8 cellular contexts compared by ENCODE assay signal in genomic region chr12:82686223-82687019, GRCh38. TPM values are rescaled to one million over a fixed set of nuclear protein-coding genes. Genes with fewer than 3 reads are reported as not detected.
A peak's percentile ranks its signal among the peaks of the same experiment; 100 is the strongest.
DNase-seq lines count a peak whose midpoint lies in the region; ATAC-seq, FAIRE-seq and TF ChIP-seq lines count a peak whose summit lies in the region.

Gene TMTC2, plus strand, starts transcription at chr12:82686906.

- H3K36me3 ChIP-seq in BJ (ENCODE audit: control insufficient read depth, insufficient read depth, low read length) (no peaks in the 10 kb centered on the region), HepG2 (replicated peaks in 1 of 2; ENCODE audit: control insufficient read depth in 1 of 2, insufficient read depth in 2 of 2, low read length in 2 of 2) (no peaks in the 10 kb centered on the region)

- H3K27ac Mint-ChIP-seq in dendritic cell treated with granulocyte-macrophage colony-stimulating factor and Interleukin-4, amounts not matched to agents 40 ng/mL and 50 ng/mL, for 4 days = peak within 1 kb of the TSS; percentile 94

- peak within 1 kb of the TSS; percentile 97 for H3K4me3 Mint-ChIP-seq in dendritic cell treated with granulocyte-macrophage colony-stimulating factor and Interleukin-4, amounts not matched to agents 40 ng/mL and 50 ng/mL, for 4 days

- no peak for TF ChIP-seq RAD21 in HepG2 (CRISPR knock-in tag; IDR thresholded peaks at IDR 0.05)

- CTCF ChIA-PET in BJ (lab: Yijun Ruan, JAX) = interaction anchor here (0.6 to 5.0 kb wide), 31 partner anchors 9 to 1822 kb away, joined by 3 to 35 read pairs (median 4); no protein-coding TSS in a partner anchor
- CTCF ChIA-PET in HepG2 (lab: Yijun Ruan, JAX; ENCODE audit: low intra/inter-chr PET ratio, low total read pairs) = interaction anchor here (0.8 to 1.8 kb wide), 2 partner anchors 1137 to 1817 kb away, joined by 3 to 8 read pairs; no protein-coding TSS in a partner anchor

- WGBS in HepG2 (ENCODE audit: low lambda C conversion rate) = 1% methylated on average over 28 of the region's 35 CpGs

- no peaks in the 10 kb centered on the region for H3K79me2 ChIP-seq in HepG2 (ENCODE audit: insufficient read depth, low read length)

- H3K9me3 Mint-ChIP-seq in dendritic cell treated with granulocyte-macrophage colony-stimulating factor and Interleukin-4, amounts not matched to agents 40 ng/mL and 50 ng/mL, for 4 days = no peaks in the 10 kb centered on the region

- H3K27me3 ChIP-seq in BJ (ENCODE audit: control insufficient read depth, insufficient read depth, low read length) = no peaks in the 10 kb centered on the region; the same call in 1 of the 2 replicates
- H3K27me3 ChIP-seq in HepG2 (ENCODE audit: control insufficient read depth in 1 of 2, insufficient read depth in 2 of 2, low read length in 2 of 2) = peaks cover 0 to 3% of the 10 kb centered on the region in 2 experiments; a peak in 2 of 5 replicates

- peaks cover 19% of the 10 kb centered on the region for H3K4me1 ChIP-seq in HepG2 (ENCODE audit: insufficient read depth, low read length)

- intact Hi-C loops in dendritic cell treated with granulocyte-macrophage colony-stimulating factor and Interleukin-4, amounts not matched to agents 40 ng/mL and 50 ng/mL, for 4 days (cut with micrococcal nuclease) = loop anchor here (5.0 to 10.0 kb wide), 5 partner anchors 148 to 1138 kb away; partner anchors contain the start of genes CCDC59 and METTL25
- intact Hi-C loops in HepG2 (cut with micrococcal nuclease; ENCODE audit: unreplicated experiment) = no loop called here

- H2AFZ ChIP-seq in HepG2 (ENCODE audit: low read length) = peak within 1 kb of the TSS; percentile 87

- H3K4me3 ChIP-seq in BJ (ENCODE audit: low read depth, low read length) (peak within 1 kb of the TSS; percentile 73), HepG2 (replicated peaks in 1 of 3; ENCODE audit: insufficient read depth in 1 of 3, low read depth in 2 of 3, low read length in 3 of 3) (peak within 1 kb of the TSS; percentile 76 to 91 (median 82))

- H3K27ac ChIP-seq in HepG2 (ENCODE audit: extremely low read length, insufficient read depth, low read length) = no peak within 1 kb of the TSS

- no TSS peak for BruUV-seq in HepG2 (replicated peaks; lab: Mats Ljungman, UMichigan)

- H3K4me1 Mint-ChIP-seq in dendritic cell treated with granulocyte-macrophage colony-stimulating factor and Interleukin-4, amounts not matched to agents 40 ng/mL and 50 ng/mL, for 4 days (ENCODE audit: low read depth) = peaks cover 45% of the 10 kb centered on the region

- in situ Hi-C loops in HepG2 (cut with HindIII; ENCODE audit: extremely low pct_ligation_motif_present, low pct_unique_long_range_greater_than_20kb) = loop anchor here (5.0 to 25.0 kb wide), 2 partner anchors 1126 to 1821 kb away; no protein-coding TSS in a partner anchor

- POLR2A ChIA-PET in BJ (lab: Charles Lee) = interaction anchor here (0.6 to 0.7 kb wide), 2 partner anchors 43 to 453 kb away, joined by 3 to 13 read pairs; no protein-coding TSS in a partner anchor
- POLR2A ChIA-PET in HepG2 (lab: Yijun Ruan, JAX) = interaction anchor here (2.4 kb wide), 1 partner anchor 51 kb away, joined by 8 read pairs; no protein-coding TSS in a partner anchor

- ATAC-seq in GM19328 (IDR thresholded peaks at IDR 0.05; ENCODE audit: unreplicated experiment) (peak; percentile 85), HG03460 (IDR thresholded peaks at IDR 0.05; ENCODE audit: unreplicated experiment) (peak; percentile 84), HepG2 (peak; percentile 95)

- FAIRE-seq in HepG2 (lab: Jason Lieb, UNC) = peak; percentile 12

- peaks cover 23% of the 10 kb centered on the region for H3K36me3 Mint-ChIP-seq in dendritic cell treated with granulocyte-macrophage colony-stimulating factor and Interleukin-4, amounts not matched to agents 40 ng/mL and 50 ng/mL, for 4 days (ENCODE audit: low read depth)

- H4K20me1 ChIP-seq in HepG2 (ENCODE audit: insufficient read depth, low read length) = no peaks in the 10 kb centered on the region

- H3K9ac ChIP-seq in HepG2 (ENCODE audit: insufficient read depth, low read depth, low read length) = peak within 1 kb of the TSS; percentile 55; the same call in 1 of the 2 replicates

- DNase-seq in BJ (ENCODE audit: low read depth) = peak; percentile 49
- DNase-seq in NCI-H526 treated with DMSO at 0.1 percent for 48 hours (lab: John Stamatoyannopoulos, UW) = peak; percentile 82
- peak; percentile 85 to 91 for DNase-seq in activated CD4-positive, alpha-beta T cell treated with anti-CD3 and anti-CD28 coated beads, Interleukin-2, amount 50 U/mL, for 24 hours (ENCODE audit: low read depth in 1 of 2, low spot score in 1 of 2)
- peak; percentile 62 for DNase-seq in HepG2 (ENCODE audit: low spot score)
- DNase-seq in stimulated activated CD4-positive, alpha-beta T cell treated with anti-CD3 and anti-CD28 coated beads, Interleukin-2, amount 100 ng/mL, for 4 hours (ENCODE audit: low read depth) = peak; percentile 89

- no peaks in the 10 kb centered on the region for H3K9me3 ChIP-seq in HepG2 (ENCODE audit: low read length)

- TF ChIP-seq EP300 in HepG2 (IDR thresholded peaks at IDR 0.05; ENCODE audit: low read depth in 2 of 2, low read length in 2 of 2) (no peak), HepG2 (CRISPR knock-in tag; IDR thresholded peaks at IDR 0.05; ENCODE audit: borderline replicate concordance) (no peak)

- peak within 1 kb of the TSS; percentile 99 for H3K4me2 ChIP-seq in HepG2 (ENCODE audit: low read depth, low read length)

- TF ChIP-seq POLR2A in HepG2 (IDR thresholded peaks at IDR 0.05; ENCODE audit: insufficient read depth in 1 of 2, low read depth in 2 of 2, low read length in 2 of 2) = 0 out of 4 replicates have a peak, but pooled peaks of 1 of the 2 experiments have one; percentile 27

- no peak for TF ChIP-seq CTCF in BJ (IDR thresholded peaks at IDR 0.05; ENCODE audit: insufficient read depth, low read depth, low read length)
- TF ChIP-seq CTCF in HepG2 (CRISPR knock-in tag; IDR thresholded peaks at IDR 0.05) = no peak

- no peaks in the 10 kb centered on the region for H3K27me3 Mint-ChIP-seq in dendritic cell treated with granulocyte-macrophage colony-stimulating factor and Interleukin-4, amounts not matched to agents 40 ng/mL and 50 ng/mL, for 4 days

TF ChIP-seq in HepG2, 621 proteins besides CTCF, POLR2A, EP300 and RAD21 (continues in another document):
- TF ChIP-seq ZNF264 (CRISPR knock-in tag; IDR thresholded peaks at IDR 0.05) = no peak
- 0 out of 2 replicates have a peak, but pooled peaks have one; percentile 16 for TF ChIP-seq TOPORS (CRISPR knock-in tag; IDR thresholded peaks at IDR 0.05)
- no peak for TF ChIP-seq ZNF329 (CRISPR knock-in tag; IDR thresholded peaks at IDR 0.05; ENCODE audit: low read depth)
- no peak for TF ChIP-seq ZNF234 (CRISPR knock-in tag; conservative IDR thresholded peaks at IDR 0.05)
- no peak for TF ChIP-seq ZFP82 (CRISPR knock-in tag; IDR thresholded peaks at IDR 0.05; ENCODE audit: borderline replicate concordance)
- no peak for TF ChIP-seq ZZZ3 (CRISPR knock-in tag; IDR thresholded peaks at IDR 0.05; ENCODE audit: borderline replicate concordance)
- TF ChIP-seq ZBTB1 (CRISPR knock-in tag; IDR thresholded peaks at IDR 0.05; ENCODE audit: borderline replicate concordance) = no peak
- no peak for TF ChIP-seq FOXA1 (IDR thresholded peaks at IDR 0.05)
- no peak for TF ChIP-seq FOXA1 (CRISPR knock-in tag; IDR thresholded peaks at IDR 0.05)
- no peak for TF ChIP-seq CHD2 (IDR thresholded peaks at IDR 0.05; ENCODE audit: low read depth, low read length)
- no peak for TF ChIP-seq ZSCAN5A (CRISPR knock-in tag; IDR thresholded peaks at IDR 0.05; ENCODE audit: borderline replicate concordance)

RNA-seq across cellular contexts. Expression of gene TMTC2, which starts in this region (rescaled TPM):
- polyA plus RNA-seq in BJ (2011; rRNA removed) = 5.6 and 7.8 TPM in 2 replicates
- polyA minus RNA-seq in BJ (2011; rRNA and poly(A)+ RNA removed) = 13.2 and 19.1 TPM in 2 replicates
- total RNA-seq in HepG2 (2016; rRNA removed; fragmentation: Illumina TruSeq; extraction: Trizol) = 0.25 and 0.55 TPM in 2 replicates
- total RNA-seq in HepG2 (2016; cell fraction: cytosol; rRNA removed; fragmentation: Illumina TruSeq; extraction: Trizol; ENCODE audit: low read depth) = 0.91 and 1.2 TPM in 2 replicates
- total RNA-seq in HepG2 (2016; cell fraction: insoluble cytoplasmic fraction; rRNA removed; fragmentation: Illumina TruSeq; extraction: Trizol) = 0.42 and 0.65 TPM in 2 replicates
- total RNA-seq in HepG2 (2016; cell fraction: membrane; rRNA removed; fragmentation: Illumina TruSeq; extraction: Trizol) = 0.48 and 0.59 TPM in 2 replicates
- 1.6 and 1.8 TPM in 2 replicates for total RNA-seq in HepG2 (2016; cell fraction: nucleus; rRNA removed; fragmentation: Illumina TruSeq; extraction: Trizol)
- polyA plus RNA-seq in HepG2 (2011; rRNA removed) = 0.63 and 0.76 TPM in 2 replicates
- 0.25 and 0.50 TPM in 2 replicates for polyA plus RNA-seq in HepG2 (2011; cell fraction: cytosol; rRNA removed)
- 2.6 and 2.8 TPM in 2 replicates for polyA plus RNA-seq in HepG2 (2011; cell fraction: nucleus; rRNA removed)
- polyA plus RNA-seq in HepG2 (2012) = 0.28 and 0.37 TPM in 2 replicates
- 0.02 and 0.08 TPM in 2 replicates for polyA plus RNA-seq in HepG2 (2016; cell fraction: cytosol; fragmentation: Illumina TruSeq; extraction: Trizol; ENCODE audit: low read depth)
- 0.17 and 0.21 TPM in 2 replicates for polyA plus RNA-seq in HepG2 (2016; cell fraction: insoluble cytoplasmic fraction; fragmentation: Illumina TruSeq; extraction: Trizol; ENCODE audit: low read depth)
- 0.06 TPM in 1 of 2 replicates, not detected in the other for polyA plus RNA-seq in HepG2 (2016; cell fraction: membrane; fragmentation: Illumina TruSeq; extraction: Trizol; ENCODE audit: low read depth)
- 0.47 and 0.68 TPM in 2 replicates for polyA plus RNA-seq in HepG2 (2016; cell fraction: nucleus; fragmentation: Illumina TruSeq; extraction: Trizol; ENCODE audit: insufficient read depth, low read depth)
- 1.3 and 5.8 TPM in 2 replicates for polyA minus RNA-seq in HepG2 (2011; rRNA and poly(A)+ RNA removed; ENCODE audit: low replicate concordance)
- polyA minus RNA-seq in HepG2 (2011; cell fraction: cytosol; rRNA and poly(A)+ RNA removed) = 0.62 and 0.69 TPM in 2 replicates
- polyA minus RNA-seq in HepG2 (2011; cell fraction: nucleus; rRNA and poly(A)+ RNA removed) = 2.1 and 2.8 TPM in 2 replicates
